Comparison of ENCODE assay signal across 14 cellular contexts in the genomic region with DNA sequence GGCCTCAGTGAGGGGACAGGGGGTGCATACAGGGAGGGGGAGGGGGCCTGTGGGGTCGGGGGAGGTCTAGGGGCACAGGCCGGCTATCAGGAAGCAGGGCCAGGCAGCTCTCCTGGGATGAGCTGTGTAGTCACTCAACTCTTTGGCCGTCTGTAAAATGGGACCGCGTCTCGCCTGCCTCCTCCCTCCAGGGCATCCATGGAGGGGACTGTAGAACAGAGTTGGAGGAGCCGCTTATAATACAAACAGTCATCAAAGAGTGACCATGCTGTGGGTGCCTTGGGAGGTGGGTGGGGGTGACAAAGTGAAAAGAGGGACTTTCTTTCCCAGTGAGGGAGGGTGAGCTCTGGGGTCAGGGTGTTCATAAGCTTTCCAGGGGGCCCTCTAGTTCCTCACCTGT.
DNase-seq lines count a peak whose midpoint lies in the region; ATAC-seq and TF ChIP-seq lines count a peak whose summit lies in the region.
"Had no signal": no experiment of that assay in that cellular context is flagged by ENCODE, and none has a peak within 500 bp of the region (broad histone marks: within the 10 kb centered on the region; RNA-seq: fewer than 3 reads in every experiment).

No MANE protein-coding gene starts in this region.

- peak overlapping the region; percentile 61 to 84 for H2BK12ac ChIP-seq in mesenchymal stem cell (ENCODE audit: low read length in 2 of 2)

- no peaks in the 10 kb centered on the region for H4K20me1 ChIP-seq in DOHH2 (ENCODE audit: control insufficient read depth, insufficient read depth, low read depth, low read length)

- H3K79me2 ChIP-seq in DOHH2 (ENCODE audit: control insufficient read depth, low read length), result no peaks in the 10 kb centered on the region

- no peaks in the 10 kb centered on the region for H3K9me3 Mint-ChIP-seq in activated B cell treated with CpG ODN at 0.5 μM for 24 hours
- H3K9me3 Mint-ChIP-seq: effector memory CD8-positive, alpha-beta T cell; naive thymus-derived CD8-positive, alpha-beta T cell had no signal

- H3K4me2 ChIP-seq in DOHH2 (ENCODE audit: low read length) (peak overlapping the region; percentile 51), mesenchymal stem cell (ENCODE audit: low read length, poor library complexity, severe bottlenecking) (no peak overlapping the region)
- H3K4me2 ChIP-seq: smooth muscle cell had no signal

- H3K36me3 ChIP-seq in DOHH2 (ENCODE audit: control insufficient read depth, low read length) (no peaks in the 10 kb centered on the region), mesenchymal stem cell (ENCODE audit: control insufficient read depth in 1 of 2, insufficient read depth in 2 of 2, low read depth in 1 of 2, low read length in 2 of 2) (no peaks in the 10 kb centered on the region), spleen (no peaks in the 10 kb centered on the region)

- no peaks in the 10 kb centered on the region for H3K79me1 ChIP-seq in mesenchymal stem cell (replicated peaks; ENCODE audit: low read length, poor library complexity, severe bottlenecking)

- intact Hi-C loops in activated B cell treated with CpG ODN at 0.5 μM for 24 hours (cut with micrococcal nuclease), result no loop called here
- intact Hi-C loops in spleen (cut with DNase I; ENCODE audit: low total_unique reads), result no loop called here

- H2AFZ ChIP-seq in mesenchymal stem cell (ENCODE audit: low read depth, low read length), result no peak overlapping the region

- H2BK15ac ChIP-seq in mesenchymal stem cell (ENCODE audit: low read depth, poor library complexity, severe bottlenecking), result no peak overlapping the region

- H3K23ac ChIP-seq in mesenchymal stem cell (ENCODE audit: low read length in 2 of 2), result no peak overlapping the region

- DNase-seq in activated B cell treated with CpG ODN at 0.5 μM for 24 hours, result no peak
- DNase-seq in mesenchymal stem cell, result no peak
- DNase-seq in spleen, result no peak
- DNase-seq in activated naive CD4-positive, alpha-beta T cell treated with Interleukin-2 at 50 U/mL for 16 hours, result no peak
- DNase-seq in hepatic stellate cell (ENCODE audit: low spot score), result no peak
- DNase-seq in NCI-H2081 treated with DMSO at 0.1 percent for 48 hours (lab: John Stamatoyannopoulos, UW), result no peak
- DNase-seq: activated effector memory CD4-positive, alpha-beta T cell treated with Interleukin-2 at 50 U/mL for 16 hours; DMS79 treated with DMSO at 0.1 percent for 48 hours; effector memory CD8-positive, alpha-beta T cell had no signal

- H3K27me3 Mint-ChIP-seq in activated B cell treated with CpG ODN at 0.5 μM for 24 hours, result peaks cover 2% of the 10 kb centered on the region

- H3K9me2 ChIP-seq in DOHH2 (replicated peaks; ENCODE audit: control insufficient read depth, low read length), result no peaks in the 10 kb centered on the region

- TF ChIP-seq CTCF in DOHH2 (IDR thresholded peaks at IDR 0.05; ENCODE audit: low read depth, low read length, poor library complexity, severe bottlenecking) (no peak), activated B cell treated with CpG ODN at 0.5 μM for 24 hours (IDR thresholded peaks at IDR 0.05) (no peak), spleen (IDR thresholded peaks at IDR 0.05 in 8 of 11, conservative IDR thresholded peaks at IDR 0.05 in 3 of 11) (no peak)

- H3K9ac ChIP-seq in mesenchymal stem cell (ENCODE audit: low read length), result peak overlapping the region; percentile 79

- no peak overlapping the region for H4K91ac ChIP-seq in mesenchymal stem cell (ENCODE audit: low read length)

- 65% methylated on average over 7 of the region's 7 CpGs for WGBS in mesenchymal stem cell
- WGBS in spleen, 5 donors, result 32 to 56% (median 43%) methylated on average over 7 of the region's 7 CpGs

- H3K27me3 ChIP-seq in DOHH2 (ENCODE audit: control insufficient read depth, low read length) (0 out of 2 replicates have a peak, but pooled peaks cover 3% of the 10 kb centered on the region), mesenchymal stem cell (ENCODE audit: control insufficient read depth in 1 of 2, insufficient read depth in 1 of 2, low read length in 2 of 2) (peaks cover 0 to 4% of the 10 kb centered on the region in 2 experiments), spleen (replicated peaks in 1 of 7) (peaks cover 0 to 8% (median 0%) of the 10 kb centered on the region in 7 donors)

- no peak overlapping the region for H3K27ac Mint-ChIP-seq in activated B cell treated with CpG ODN at 0.5 μM for 24 hours
- H3K27ac Mint-ChIP-seq: effector memory CD8-positive, alpha-beta T cell had no signal

- H3K4me1 Mint-ChIP-seq in activated B cell treated with CpG ODN at 0.5 μM for 24 hours, result peaks cover 30% of the 10 kb centered on the region

- POLR2A ChIA-PET in activated B cell treated with CpG ODN at 0.5 μM for 24 hours (lab: Charles Lee), result interaction anchor here (0.6 kb wide), 1 partner anchor 146 kb away, joined by 4 read pairs; no protein-coding TSS in a partner anchor

- CTCF ChIA-PET in activated B cell treated with CpG ODN at 0.5 μM for 24 hours (lab: Charles Lee), result interaction anchor here (1.2 kb wide), 2 partner anchors 267 to 522 kb away, joined by 4 to 5 read pairs; no protein-coding TSS in a partner anchor

- TF ChIP-seq POLR2A in spleen (IDR thresholded peaks at IDR 0.05), result no peak

- peak overlapping the region; percentile 52 for H4K8ac ChIP-seq in mesenchymal stem cell (ENCODE audit: low read length)

- H3K27ac ChIP-seq in DOHH2 (ENCODE audit: low read depth, low read length), result peak overlapping the region; percentile 29
- no peak overlapping the region for H3K27ac ChIP-seq in mesenchymal stem cell (ENCODE audit: low read length, poor library complexity, severe bottlenecking)
- peak overlapping the region in 5 of 8 donors; percentile 26 to 50 (median 50) for H3K27ac ChIP-seq in spleen

- H2BK5ac ChIP-seq in mesenchymal stem cell (ENCODE audit: low read depth, low read length, poor library complexity, severe bottlenecking), result no peak overlapping the region

- no peaks in the 10 kb centered on the region for H3K36me3 Mint-ChIP-seq in activated B cell treated with CpG ODN at 0.5 μM for 24 hours (ENCODE audit: low read depth)
- H3K36me3 Mint-ChIP-seq: naive thymus-derived CD8-positive, alpha-beta T cell had no signal

- peak overlapping the region; percentile 51 for H2BK120ac ChIP-seq in mesenchymal stem cell (ENCODE audit: low read depth, low read length)

- H3K4ac ChIP-seq in mesenchymal stem cell (ENCODE audit: low read depth in 1 of 2, low read length in 2 of 2), result no peak overlapping the region

- H2AK5ac ChIP-seq in mesenchymal stem cell (ENCODE audit: low read length, severe bottlenecking), result no peak overlapping the region

- H3K4me3 ChIP-seq in DOHH2 (ENCODE audit: low read length), result peak overlapping the region; percentile 21
- no peak overlapping the region for H3K4me3 ChIP-seq in mesenchymal stem cell (ENCODE audit: insufficient read depth in 1 of 2, low read depth in 1 of 2, low read length in 2 of 2)
- H3K4me3 ChIP-seq in spleen, result no peak overlapping the region
- H3K4me3 ChIP-seq: smooth muscle cell had no signal

- H3K4me3 Mint-ChIP-seq in activated B cell treated with CpG ODN at 0.5 μM for 24 hours, result no peak overlapping the region
- H3K4me3 Mint-ChIP-seq: activated CD8-positive, alpha-beta T cell treated with anti-CD3 and anti-CD28 coated beads, Interleukin-2, amount 10 ng/mL, durations not matched to agents 7 days and 5 days; effector memory CD8-positive, alpha-beta T cell had no signal

- peak; percentile 14 for ATAC-seq in activated B cell treated with CpG ODN at 0.5 μM for 24 hours (ENCODE audit: low read depth)
- ATAC-seq in HG03342 (IDR thresholded peaks at IDR 0.05; ENCODE audit: unreplicated experiment), result no peak
- ATAC-seq: effector memory CD8-positive, alpha-beta T cell had no signal

- no peaks in the 10 kb centered on the region for H3F3A ChIP-seq in DOHH2 (ENCODE audit: control insufficient read depth, insufficient read depth)

- H3K18ac ChIP-seq in mesenchymal stem cell (ENCODE audit: low read depth in 1 of 2, low read length in 2 of 2), result peak overlapping the region; percentile 45 to 74

- no peak overlapping the region for H3K14ac ChIP-seq in mesenchymal stem cell (ENCODE audit: low read length in 2 of 2)

- H3K9me3 ChIP-seq in DOHH2 (ENCODE audit: control insufficient read depth, insufficient read depth, low read length) (no peaks in the 10 kb centered on the region), mesenchymal stem cell (ENCODE audit: control insufficient read depth, low read length) (no peaks in the 10 kb centered on the region), spleen (no peaks in the 10 kb centered on the region)

- peaks cover 45% of the 10 kb centered on the region for H3K4me1 ChIP-seq in DOHH2 (ENCODE audit: control insufficient read depth, low read length)
- H3K4me1 ChIP-seq in mesenchymal stem cell (ENCODE audit: control insufficient read depth, insufficient read depth, low read depth, low read length), result peaks cover 12% of the 10 kb centered on the region
- H3K4me1 ChIP-seq in spleen, result peaks cover 17 to 64% (median 45%) of the 10 kb centered on the region in 6 donors
